Comparison of ENCODE assay signal across 22 cellular contexts in the genomic region with DNA sequence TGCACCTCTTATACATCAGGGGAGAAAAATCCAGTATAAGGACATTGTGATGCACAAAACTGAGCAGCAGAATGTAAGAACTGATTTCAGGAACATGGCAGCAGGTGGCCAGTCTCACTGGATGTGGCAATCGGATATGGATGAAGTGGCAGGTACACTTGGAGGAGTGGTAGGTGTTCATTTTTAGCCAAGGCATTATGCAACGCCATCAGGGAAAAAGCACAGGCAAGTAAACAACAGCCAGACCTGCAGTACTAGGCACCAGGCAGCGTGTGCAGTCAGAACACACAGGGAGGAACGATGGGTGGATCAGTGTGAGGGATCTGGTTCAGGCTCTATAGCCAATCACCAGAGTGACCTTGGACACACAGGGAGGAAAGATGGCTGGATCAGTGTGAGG.
DNase-seq lines count a peak whose midpoint lies in the region; ATAC-seq and TF ChIP-seq lines count a peak whose summit lies in the region.
"Had no signal": no experiment of that assay in that cellular context is flagged by ENCODE, and none has a peak within 500 bp of the region (broad histone marks: within the 10 kb centered on the region; RNA-seq: fewer than 3 reads in every experiment).

No MANE protein-coding gene starts in this region.

- TF ChIP-seq CTCF in KMS-11 (conservative IDR thresholded peaks at IDR 0.05; ENCODE audit: low read depth, low read length) = no peak
- TF ChIP-seq CTCF in body of pancreas (IDR thresholded peaks at IDR 0.05) = no peak
- TF ChIP-seq CTCF in lung (IDR thresholded peaks at IDR 0.05; ENCODE audit: control extremely low read depth, extremely low read depth) = no peak
- TF ChIP-seq CTCF in endodermal cell (conservative IDR thresholded peaks at IDR 0.05) = no peak
- TF ChIP-seq CTCF in CD8-positive, alpha-beta T cell (IDR thresholded peaks at IDR 0.05) = no peak

- POLR2A ChIA-PET in CD8-positive, alpha-beta T cell (lab: Charles Lee) = no interaction called here

- peak overlapping the region; percentile 57; the same call in 1 of the 2 replicates for H2AFZ ChIP-seq in KMS-11 (ENCODE audit: low read depth)

- 25 to 37% methylated on average over 4 of the region's 4 CpGs for WGBS in body of pancreas, 2 donors
- 70 to 83% methylated on average over 4 of the region's 4 CpGs for WGBS in lung, 2 donors
- WGBS in endodermal cell (ENCODE audit: insufficient coverage in 1 of 2, insufficient read length in 1 of 2), 2 experiments = 91% methylated on average over 4 of the region's 4 CpGs

- CTCF ChIA-PET in CD8-positive, alpha-beta T cell (lab: Charles Lee) = no interaction called here

- TF ChIP-seq POLR2A in body of pancreas (IDR thresholded peaks at IDR 0.05) = no peak

- H3K27me3 ChIP-seq in KMS-11 (ENCODE audit: insufficient read depth, low read depth) (no peaks in the 10 kb centered on the region), body of pancreas (no peaks in the 10 kb centered on the region), lung (ENCODE audit: control insufficient read depth, insufficient read depth) (no peaks in the 10 kb centered on the region), endodermal cell (ENCODE audit: control insufficient read depth, insufficient read depth, low read length, poor library complexity, severe bottlenecking) (no peaks in the 10 kb centered on the region)
- no peaks in the 10 kb centered on the region for H3K27me3 ChIP-seq in CD8-positive, alpha-beta T cell (ENCODE audit: insufficient read depth, low read length)
- H3K27me3 ChIP-seq: breast epithelium had no signal

- H3K27ac ChIP-seq in KMS-11 (no peak overlapping the region), body of pancreas (no peak overlapping the region), lung (ENCODE audit: low read depth in 1 of 2, low read length in 1 of 2) (no peak overlapping the region), endodermal cell (ENCODE audit: low read depth, low read length) (no peak overlapping the region)
- H3K27ac ChIP-seq in CD8-positive, alpha-beta T cell (ENCODE audit: low read depth, low read length) = no peak overlapping the region
- H3K27ac ChIP-seq: breast epithelium, heart right ventricle, left ventricle myocardium inferior, prostate gland had no signal

- DNase-seq in Ammon's horn (ENCODE audit: low spot score) (peak; percentile 10), body of pancreas (peak; percentile 16 to 47 (median 32)), lung (ENCODE audit: low spot score) (peak; percentile 55), NCI-H2227 treated with DMSO at 0.1 percent for 48 hours (lab: John Stamatoyannopoulos, UW) (no peak), endodermal cell (no peak)
- DNase-seq in CD8-positive, alpha-beta T cell = no peak
- DNase-seq: activated CD4-positive, alpha-beta memory T cell treated with anti-CD3 and anti-CD28 coated beads for 36 hours; activated effector memory CD4-positive, alpha-beta T cell treated with anti-CD3 and anti-CD28 coated beads, Interleukin-2, amount 50 U/mL, for 16 hours; heart right ventricle; left ventricle myocardium inferior; mucosa of descending colon; NCI-H187; nephron progenitor cell; T-helper 9 cell had no signal

- no peaks in the 10 kb centered on the region for H3K36me3 Mint-ChIP-seq in endodermal cell (ENCODE audit: low read depth)
- no peaks in the 10 kb centered on the region for H3K36me3 Mint-ChIP-seq in CD8-positive, alpha-beta T cell
- H3K36me3 Mint-ChIP-seq: activated CD4-positive, alpha-beta memory T cell treated with anti-CD3 and anti-CD28 coated beads for 36 hours; CD14-positive monocyte; type B pancreatic cell; WTC11 had no signal

- H3K4me3 ChIP-seq in KMS-11 (IDR thresholded peaks at IDR 0.05; ENCODE audit: insufficient read depth, low read depth, low read length) = no peak overlapping the region
- H3K4me3 ChIP-seq in body of pancreas = no peak overlapping the region
- no peak overlapping the region for H3K4me3 ChIP-seq in lung
- H3K4me3 ChIP-seq in endodermal cell (ENCODE audit: low read length) = no peak overlapping the region
- no peak overlapping the region for H3K4me3 ChIP-seq in CD8-positive, alpha-beta T cell (ENCODE audit: low read depth, low read length)
- H3K4me3 ChIP-seq: breast epithelium, HAP-1, heart right ventricle, left ventricle myocardium inferior, mucosa of descending colon, prostate gland had no signal

- H3K4me1 ChIP-seq in KMS-11 (ENCODE audit: low read depth, poor library complexity, severe bottlenecking) (peaks cover 7% of the 10 kb centered on the region), body of pancreas (no peaks in the 10 kb centered on the region), lung (ENCODE audit: control insufficient read depth in 2 of 2, insufficient read depth in 2 of 2, low read length in 2 of 2) (peaks cover 0 to 2% of the 10 kb centered on the region in 2 donors), endodermal cell (ENCODE audit: control insufficient read depth, insufficient read depth, low read length) (no peaks in the 10 kb centered on the region)
- H3K4me1 ChIP-seq in CD8-positive, alpha-beta T cell (ENCODE audit: insufficient read depth, low read length) = no peaks in the 10 kb centered on the region
- H3K4me1 ChIP-seq: breast epithelium, HAP-1, heart right ventricle, left ventricle myocardium inferior, prostate gland had no signal

- H3K9me3 ChIP-seq in body of pancreas = no peaks in the 10 kb centered on the region
- no peaks in the 10 kb centered on the region for H3K9me3 ChIP-seq in lung (ENCODE audit: control insufficient read depth in 2 of 2, insufficient read depth in 1 of 2, low read length in 1 of 2)
- no peaks in the 10 kb centered on the region for H3K9me3 ChIP-seq in endodermal cell (ENCODE audit: control insufficient read depth, low read length)
- no peaks in the 10 kb centered on the region for H3K9me3 ChIP-seq in CD8-positive, alpha-beta T cell (ENCODE audit: low read length)
- H3K9me3 ChIP-seq: breast epithelium, HAP-1, heart right ventricle, left ventricle myocardium inferior, mucosa of descending colon, prostate gland had no signal

- H3K36me3 ChIP-seq in KMS-11 (ENCODE audit: insufficient read depth) (no peaks in the 10 kb centered on the region), body of pancreas (replicated peaks in 1 of 2; ENCODE audit: insufficient read depth in 1 of 2, low read depth in 2 of 2) (no peaks in the 10 kb centered on the region), lung (ENCODE audit: control insufficient read depth in 2 of 2, insufficient read depth in 2 of 2, low read length in 2 of 2) (no peaks in the 10 kb centered on the region), endodermal cell (ENCODE audit: control insufficient read depth, insufficient read depth, low read length) (no peaks in the 10 kb centered on the region)
- H3K36me3 ChIP-seq in CD8-positive, alpha-beta T cell (ENCODE audit: insufficient read depth, low read length) = no peaks in the 10 kb centered on the region
- H3K36me3 ChIP-seq: breast epithelium, HAP-1, heart right ventricle, left ventricle myocardium inferior, prostate gland had no signal

- H3K9ac ChIP-seq in KMS-11 (no peak overlapping the region), endodermal cell (ENCODE audit: extremely low read depth, low read length, poor library complexity, severe bottlenecking) (no peak overlapping the region)

- H3K27ac Mint-ChIP-seq in endodermal cell = no peak overlapping the region
- no peak overlapping the region for H3K27ac Mint-ChIP-seq in CD8-positive, alpha-beta T cell
- H3K27ac Mint-ChIP-seq: activated CD4-positive, alpha-beta memory T cell treated with anti-CD3 and anti-CD28 coated beads for 36 hours; CD14-positive monocyte; dendritic cell treated with granulocyte-macrophage colony-stimulating factor and Interleukin-4, amounts not matched to agents 40 ng/mL and 50 ng/mL, for 4 days; nephron progenitor cell; type B pancreatic cell; WTC11 had no signal

- no peaks in the 10 kb centered on the region for H3K27me3 Mint-ChIP-seq in endodermal cell (ENCODE audit: insufficient read depth)
- peaks cover 11% of the 10 kb centered on the region for H3K27me3 Mint-ChIP-seq in CD8-positive, alpha-beta T cell (ENCODE audit: low read depth)
- H3K27me3 Mint-ChIP-seq: activated CD4-positive, alpha-beta memory T cell treated with anti-CD3 and anti-CD28 coated beads for 36 hours; dendritic cell treated with granulocyte-macrophage colony-stimulating factor and Interleukin-4, amounts not matched to agents 40 ng/mL and 50 ng/mL, for 4 days; type B pancreatic cell had no signal

- H3K9me3 Mint-ChIP-seq in endodermal cell = no peaks in the 10 kb centered on the region
- H3K9me3 Mint-ChIP-seq in CD8-positive, alpha-beta T cell = no peaks in the 10 kb centered on the region
- H3K9me3 Mint-ChIP-seq: activated CD4-positive, alpha-beta memory T cell treated with anti-CD3 and anti-CD28 coated beads for 36 hours; CD14-positive monocyte; dendritic cell treated with granulocyte-macrophage colony-stimulating factor and Interleukin-4, amounts not matched to agents 40 ng/mL and 50 ng/mL, for 4 days; nephron progenitor cell; type B pancreatic cell had no signal

- peak; percentile 59 for ATAC-seq in body of pancreas
- ATAC-seq in lung (ENCODE audit: insufficient read depth, low FRiP score) = peak; percentile 50
- no peak for ATAC-seq in CD8-positive, alpha-beta T cell
- ATAC-seq: mucosa of descending colon had no signal

- H3K4me3 Mint-ChIP-seq in endodermal cell = no peak overlapping the region
- H3K4me3 Mint-ChIP-seq in CD8-positive, alpha-beta T cell = no peak overlapping the region
- H3K4me3 Mint-ChIP-seq: activated CD4-positive, alpha-beta memory T cell treated with anti-CD3 and anti-CD28 coated beads for 36 hours; CD14-positive monocyte; dendritic cell treated with granulocyte-macrophage colony-stimulating factor and Interleukin-4, amounts not matched to agents 40 ng/mL and 50 ng/mL, for 4 days; nephron progenitor cell; type B pancreatic cell; WTC11 had no signal

- H3K4me2 ChIP-seq in KMS-11 = no peak overlapping the region

- intact Hi-C loops in body of pancreas (cut with DNase I) = no loop called here
- intact Hi-C loops in CD8-positive, alpha-beta T cell (cut with DNase I, micrococcal nuclease) = no loop called here

- H3K4me1 Mint-ChIP-seq in endodermal cell = peaks cover 12% of the 10 kb centered on the region
- no peaks in the 10 kb centered on the region for H3K4me1 Mint-ChIP-seq in CD8-positive, alpha-beta T cell (ENCODE audit: low read depth)
- H3K4me1 Mint-ChIP-seq: CD14-positive monocyte had no signal

- no peaks in the 10 kb centered on the region for H3K79me2 ChIP-seq in KMS-11 (ENCODE audit: insufficient read depth, low read depth)

- no peaks in the 10 kb centered on the region for H4K20me1 ChIP-seq in KMS-11 (ENCODE audit: insufficient read depth)

Comparison
In these comparisons a context has a peak if more than half of its experiments do, and no peak if none do; other contexts are left out.
1. DNase-seq: peak in Ammon's horn (single experiment), body of pancreas (4 of 4) and lung (single experiment); none in NCI-H2227 treated with DMSO at 0.1 percent for 48 hours (single experiment), endodermal cell (single experiment) and CD8-positive, alpha-beta T cell (0 of 7).